15 cellular contexts compared by ENCODE assay signal in genomic region chr1:94504601-94505000, GRCh38. TPM values are rescaled to one million over a fixed set of nuclear protein-coding genes. Genes with fewer than 3 reads are reported as not detected.
"Had no signal": no experiment of that assay in that cellular context is flagged by ENCODE, and none has a peak within 500 bp of the region (broad histone marks: within the 10 kb centered on the region; RNA-seq: fewer than 3 reads in every experiment).

No MANE protein-coding gene starts in this region.

- H3K9me3 Mint-ChIP-seq: activated T-cell treated with anti-CD3 and anti-CD28 coated beads, Interleukin-2, amount 50 U/mL, for 72 hours; immature natural killer cell; natural killer cell treated with Interleukin-12 subunit alpha and Interleukin-12 subunit beta and Interleukin-15 and Interleukin-18, amount 100 ng/mL, for 72 hours had no signal

- DNase-seq: activated CD8-positive, alpha-beta memory T cell treated with anti-CD3 and anti-CD28 coated beads, Interleukin-2, amount 50 U/mL, for 4 hours; activated CD8-positive, alpha-beta T cell treated with anti-CD3 and anti-CD28 coated beads for 36 hours; activated T-cell treated with anti-CD3 and anti-CD28 coated beads, Interleukin-2, amount 50 U/mL, for 72 hours; cerebellar nuclear complex; dorsolateral prefrontal cortex; immature natural killer cell; mucosa of descending colon; occipital lobe; right cardiac atrium; small intestine; T-helper 9 cell had no signal

- H3K4me1 Mint-ChIP-seq: brain had no signal

- H3K27me3 Mint-ChIP-seq: activated CD8-positive, alpha-beta T cell treated with anti-CD3 and anti-CD28 coated beads for 36 hours; brain; natural killer cell treated with Interleukin-12 subunit alpha and Interleukin-12 subunit beta and Interleukin-15 and Interleukin-18, amount 100 ng/mL, for 72 hours; progenitor cell of endocrine pancreas had no signal

- H3K27ac Mint-ChIP-seq: activated CD8-positive, alpha-beta T cell treated with anti-CD3 and anti-CD28 coated beads for 36 hours; activated T-cell treated with anti-CD3 and anti-CD28 coated beads, Interleukin-2, amount 50 U/mL, for 72 hours; progenitor cell of endocrine pancreas had no signal

- FAIRE-seq: endometrium, small intestine had no signal

- H3K4me3 Mint-ChIP-seq: activated CD8-positive, alpha-beta T cell treated with anti-CD3 and anti-CD28 coated beads for 36 hours; activated T-cell treated with anti-CD3 and anti-CD28 coated beads, Interleukin-2, amount 50 U/mL, for 72 hours; brain; immature natural killer cell; natural killer cell treated with Interleukin-12 subunit alpha and Interleukin-12 subunit beta and Interleukin-15 and Interleukin-18, amount 100 ng/mL, for 72 hours had no signal

RNA-seq across cellular contexts. Expression of gene F3, which starts 37.0 kb away (rescaled TPM):
- total RNA-seq: activated CD8-positive, alpha-beta T cell treated with anti-CD3 and anti-CD28 coated beads for 36 hours; natural killer cell treated with Interleukin-12 subunit alpha and Interleukin-12 subunit beta and Interleukin-15 and Interleukin-18, amount 100 ng/mL, for 72 hours had no signal
